Comparison of ENCODE assay signal across 19 cellular contexts in the genomic region with DNA sequence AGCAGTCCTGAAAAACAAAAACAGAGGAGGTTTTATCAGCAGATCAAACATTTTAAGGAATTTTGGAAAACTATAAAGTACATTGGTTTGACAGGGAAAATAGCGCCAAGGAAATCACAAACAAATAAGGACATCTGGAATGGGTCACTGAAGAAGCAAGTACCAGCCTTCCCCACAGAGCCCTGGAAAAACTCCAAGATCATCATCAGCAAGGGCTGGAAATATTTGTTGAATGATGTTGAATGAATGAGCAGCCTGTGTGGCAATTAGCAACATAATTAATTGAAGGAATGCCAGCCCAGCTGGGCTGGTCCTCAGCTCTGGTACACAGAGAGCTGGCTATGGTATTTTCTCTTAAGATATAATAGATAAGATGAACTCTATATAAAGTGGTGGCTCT.
DNase-seq lines count a peak whose midpoint lies in the region; TF ChIP-seq lines count a peak whose summit lies in the region.
"Had no signal": no experiment of that assay in that cellular context is flagged by ENCODE, and none has a peak within 500 bp of the region (broad histone marks: within the 10 kb centered on the region; RNA-seq: fewer than 3 reads in every experiment).

No MANE protein-coding gene starts in this region.

- H3K9me3 ChIP-seq in GM23248 (ENCODE audit: low read depth), result no peaks in the 10 kb centered on the region
- H3K9me3 ChIP-seq: adrenal gland had no signal

- H3K27me3 Mint-ChIP-seq in progenitor cell of endocrine pancreas, result no peaks in the 10 kb centered on the region

- DNase-seq in AG04449 (ENCODE audit: low read depth, low spot score), result peak; percentile 87
- DNase-seq in GM23248, result peak; percentile 90
- peak; percentile 48 for DNase-seq in T1000 (lab: John Stamatoyannopoulos, UW)
- peak; percentile 55 for DNase-seq in fibroblast of the aortic adventitia (ENCODE audit: low read depth)
- DNase-seq in progenitor cell of endocrine pancreas (ENCODE audit: low spot score, unreplicated experiment), result no peak
- DNase-seq in NCI-H1092 (lab: John Stamatoyannopoulos, UW), result no peak
- no peak for DNase-seq in brain microvascular endothelial cell
- no peak for DNase-seq in GM13976 (ENCODE audit: low spot score)
- DNase-seq: activated CD4-positive, alpha-beta memory T cell treated with anti-CD3 and anti-CD28 coated beads for 36 hours; adrenal gland; Calu3; left ventricle myocardium inferior; naive thymus-derived CD4-positive, alpha-beta T cell; NCI-H345; OCI-M1; stimulated activated CD8-positive, alpha-beta memory T cell treated with anti-CD3 and anti-CD28 coated beads, Interleukin-4, amount 100 ng/mL, for 48 hours had no signal

- in situ Hi-C loops in GM23248 (cut with MboI) (no loop called here), brain microvascular endothelial cell (cut with HindIII; ENCODE audit: low pct_ligation_motif_present, low sequenced_read_pairs) (no loop called here), GM13976 (cut with MboI; ENCODE audit: low sequenced_read_pairs, unreplicated experiment) (no loop called here)

- H4K20me1 ChIP-seq in GM23248 (ENCODE audit: insufficient read depth), result no peaks in the 10 kb centered on the region

- H3K4me2 ChIP-seq in GM23248 (ENCODE audit: unreplicated experiment), result peak overlapping the region; percentile 26
- H3K4me2 ChIP-seq: GM23338 had no signal

- peaks cover 9% of the 10 kb centered on the region for H3K4me1 ChIP-seq in GM23248 (ENCODE audit: insufficient read depth)
- H3K4me1 ChIP-seq: adrenal gland, left ventricle myocardium inferior had no signal

- H3F3A ChIP-seq in GM23248 (ENCODE audit: insufficient read depth), result peaks cover 17% of the 10 kb centered on the region

- peaks cover 13% of the 10 kb centered on the region for H3K9me3 Mint-ChIP-seq in progenitor cell of endocrine pancreas (ENCODE audit: low read depth)

- H3K36me3 ChIP-seq in GM23248 (ENCODE audit: low read depth), result no peaks in the 10 kb centered on the region
- H3K36me3 ChIP-seq in brain microvascular endothelial cell (replicated peaks), result no peaks in the 10 kb centered on the region
- H3K36me3 ChIP-seq: adrenal gland, left ventricle myocardium inferior had no signal

- CTCF ChIA-PET in AG04449 (lab: Yijun Ruan, JAX), result no interaction called here

- no peak overlapping the region for H3K4me3 Mint-ChIP-seq in progenitor cell of endocrine pancreas (ENCODE audit: low read depth)
- H3K4me3 Mint-ChIP-seq: activated CD4-positive, alpha-beta memory T cell treated with anti-CD3 and anti-CD28 coated beads for 36 hours; GM23338; naive thymus-derived CD4-positive, alpha-beta T cell had no signal

- no peak overlapping the region for H3K27ac Mint-ChIP-seq in progenitor cell of endocrine pancreas
- H3K27ac Mint-ChIP-seq: activated CD4-positive, alpha-beta memory T cell treated with anti-CD3 and anti-CD28 coated beads for 36 hours; GM23338; naive thymus-derived CD4-positive, alpha-beta T cell had no signal

- POLR2A ChIA-PET in AG04449 (lab: Yijun Ruan, JAX), result interaction anchor here (0.6 kb wide), 1 partner anchor 29 kb away, joined by 3 read pairs; no protein-coding TSS in a partner anchor

- H3K9me2 ChIP-seq in GM23248 (ENCODE audit: insufficient read depth), result no peaks in the 10 kb centered on the region

- 3 to 5% methylated on average over 1 of the region's 1 CpG for WGBS in GM23248 (ENCODE audit: low coverage in 1 of 2, low lambda C conversion rate in 2 of 2, missing lambda C conversion rate in 2 of 2), 2 experiments

- H2AFZ ChIP-seq in GM23248, result no peak overlapping the region
- H2AFZ ChIP-seq: GM23338 had no signal

- no peak overlapping the region for H3K9ac ChIP-seq in GM23248

- TF ChIP-seq CTCF in AG04449 (IDR thresholded peaks at IDR 0.05; ENCODE audit: insufficient read depth, low read length, missing control alignments) (no peak), fibroblast of the aortic adventitia (IDR thresholded peaks at IDR 0.05; ENCODE audit: insufficient read depth, low read length) (no peak), progenitor cell of endocrine pancreas (IDR thresholded peaks at IDR 0.05; ENCODE audit: unreplicated experiment) (no peak), brain microvascular endothelial cell (IDR thresholded peaks at IDR 0.05; ENCODE audit: low read depth, low read length, missing control alignments) (no peak), GM13976 (IDR thresholded peaks at IDR 0.05; ENCODE audit: borderline replicate concordance, control extremely low read depth, extremely low read depth, insufficient read depth, missing control alignments) (no peak)

- H3K4me1 Mint-ChIP-seq in progenitor cell of endocrine pancreas (ENCODE audit: low read depth), result peaks cover 6% of the 10 kb centered on the region
- H3K4me1 Mint-ChIP-seq: naive thymus-derived CD4-positive, alpha-beta T cell had no signal

- no peaks in the 10 kb centered on the region for H3K27me3 ChIP-seq in GM23248 (replicated peaks; ENCODE audit: insufficient read depth)
- no peaks in the 10 kb centered on the region for H3K27me3 ChIP-seq in brain microvascular endothelial cell (replicated peaks)
- H3K27me3 ChIP-seq: adrenal gland had no signal

- no peaks in the 10 kb centered on the region for H3K36me3 Mint-ChIP-seq in progenitor cell of endocrine pancreas (ENCODE audit: insufficient read depth)
- H3K36me3 Mint-ChIP-seq: activated CD4-positive, alpha-beta memory T cell treated with anti-CD3 and anti-CD28 coated beads for 36 hours; naive thymus-derived CD4-positive, alpha-beta T cell had no signal

- H3K4me3 ChIP-seq in AG04449 (ENCODE audit: low read depth, low read length) (no peak overlapping the region), GM23248 (no peak overlapping the region), fibroblast of the aortic adventitia (ENCODE audit: low read depth, low read length) (no peak overlapping the region), brain microvascular endothelial cell (ENCODE audit: low read depth, low read length) (no peak overlapping the region)
- H3K4me3 ChIP-seq: adrenal gland, GM23338, left ventricle myocardium inferior, SK-N-MC had no signal

- H3K27ac ChIP-seq in GM23248 (0 out of 2 replicates have a peak overlapping the region, but pooled peaks have one; percentile 13), brain microvascular endothelial cell (no peak overlapping the region)
- H3K27ac ChIP-seq: adrenal gland, epithelial cell of prostate, left ventricle myocardium inferior, SK-N-MC had no signal

- no peaks in the 10 kb centered on the region for H3K79me2 ChIP-seq in GM23248 (ENCODE audit: insufficient read depth)

Comparison
In these comparisons a context has a peak if more than half of its experiments do, and no peak if none do; other contexts are left out.
1. DNase-seq: peak in AG04449 (single experiment), GM23248 (single experiment), T1000 (single experiment) and fibroblast of the aortic adventitia (single experiment); none in progenitor cell of endocrine pancreas (single experiment), NCI-H1092 (single experiment), brain microvascular endothelial cell (single experiment) and GM13976 (single experiment).